8 cellular contexts compared by ENCODE assay signal in genomic region chrX:19455-19827, GRCh38.
A peak's percentile ranks its signal among the peaks of the same experiment; 100 is the strongest.
DNase-seq lines count a peak whose midpoint lies in the region; ATAC-seq and TF ChIP-seq lines count a peak whose summit lies in the region.
"Not testable (repeated sequence)": the region's sequence is repeated elsewhere in the genome, so short reads cannot be mapped to it uniquely, and the experiment has no call there.

No MANE protein-coding gene starts in this region.

- peak overlapping the region; percentile 63 for H3K9ac ChIP-seq in BLaER1

- H3K27ac Mint-ChIP-seq in stimulated activated effector memory CD8-positive, alpha-beta T cell treated with anti-CD3 and anti-CD28 coated beads, Interleukin-12 subunit alpha, Interleukin-12 subunit beta, amount 100 ng/mL, for 72 hours, result not testable (repeated sequence)

- H3K4me1 Mint-ChIP-seq in stimulated activated effector memory CD8-positive, alpha-beta T cell treated with anti-CD3 and anti-CD28 coated beads, Interleukin-12 subunit alpha, Interleukin-12 subunit beta, amount 100 ng/mL, for 72 hours, result not testable (repeated sequence)

- not testable (repeated sequence) for H4K20me1 ChIP-seq in BLaER1

- peak overlapping the region; percentile 73; the same call in 1 of the 2 replicates for H3K4me2 ChIP-seq in BLaER1

- not testable (repeated sequence) for H3K4me1 ChIP-seq in BLaER1; SJSA1 (replicated peaks); right cardiac atrium (ENCODE audit: control insufficient read depth, insufficient read depth, low read length)

- not testable (repeated sequence) for DNase-seq in SJSA1 (ENCODE audit: low read depth in 1 of 2, low spot score in 2 of 2); astrocyte of the cerebellum (ENCODE audit: low read depth); right cardiac atrium; stimulated activated effector memory CD8-positive, alpha-beta T cell treated with anti-CD3 and anti-CD28 coated beads, Interleukin-12 subunit alpha, Interleukin-12 subunit beta, amount 100 ng/mL, for 72 hours (ENCODE audit: low spot score in 2 of 2)

- peak overlapping the region; percentile 62 for H3K4me3 ChIP-seq in BLaER1
- H3K4me3 ChIP-seq in SJSA1, result peak overlapping the region; percentile 42
- peak overlapping the region; percentile 27 for H3K4me3 ChIP-seq in astrocyte of the cerebellum (ENCODE audit: low read depth, low read length)
- H3K4me3 ChIP-seq in right cardiac atrium (ENCODE audit: low read length), result peak overlapping the region; percentile 52

- not testable (repeated sequence) for H3K9me3 ChIP-seq in BLaER1; SJSA1 (replicated peaks); right cardiac atrium (ENCODE audit: control insufficient read depth, low read length)

- ATAC-seq in GM19023 (IDR thresholded peaks at IDR 0.05; ENCODE audit: unreplicated experiment) (peak; percentile 31), GM21825 (IDR thresholded peaks at IDR 0.05; ENCODE audit: unreplicated experiment) (peak; percentile 9), HG03139 (IDR thresholded peaks at IDR 0.05; ENCODE audit: unreplicated experiment) (peak; percentile 22), right cardiac atrium (peak; percentile 63 to 66)
- peak; percentile 58 for ATAC-seq in stimulated activated effector memory CD8-positive, alpha-beta T cell treated with anti-CD3 and anti-CD28 coated beads, Interleukin-12 subunit alpha, Interleukin-12 subunit beta, amount 100 ng/mL, for 72 hours

- H3K4me3 Mint-ChIP-seq in stimulated activated effector memory CD8-positive, alpha-beta T cell treated with anti-CD3 and anti-CD28 coated beads, Interleukin-12 subunit alpha, Interleukin-12 subunit beta, amount 100 ng/mL, for 72 hours, result not testable (repeated sequence)

- intact Hi-C loops in right cardiac atrium (cut with DNase I), result not testable (repeated sequence)

- 0% methylated on average over 7 of the region's 41 CpGs for WGBS in right cardiac atrium

- not testable (repeated sequence) for H3K27me3 ChIP-seq in BLaER1; SJSA1 (replicated peaks); right cardiac atrium (ENCODE audit: control insufficient read depth, insufficient read depth)

- H3K36me3 ChIP-seq in BLaER1, SJSA1: not testable (repeated sequence)

- not testable (repeated sequence) for H3K27ac ChIP-seq in BLaER1; SJSA1; right cardiac atrium (ENCODE audit: low read length)

- in situ Hi-C loops in astrocyte of the cerebellum (cut with HindIII; ENCODE audit: low sequenced_read_pairs), result not testable (repeated sequence)

- TF ChIP-seq CTCF in astrocyte of the cerebellum (IDR thresholded peaks at IDR 0.05; ENCODE audit: low read depth, low read length, missing control alignments), result not testable (repeated sequence)

- H3K36me3 Mint-ChIP-seq in stimulated activated effector memory CD8-positive, alpha-beta T cell treated with anti-CD3 and anti-CD28 coated beads, Interleukin-12 subunit alpha, Interleukin-12 subunit beta, amount 100 ng/mL, for 72 hours, result not testable (repeated sequence)

- H3K9me3 Mint-ChIP-seq in stimulated activated effector memory CD8-positive, alpha-beta T cell treated with anti-CD3 and anti-CD28 coated beads, Interleukin-12 subunit alpha, Interleukin-12 subunit beta, amount 100 ng/mL, for 72 hours, result not testable (repeated sequence)

Comparison
In these comparisons a context has a peak if more than half of its experiments do, and no peak if none do; other contexts are left out.
1. ATAC-seq: peak in every context shown above with its lines; median percentile 64 in right cardiac atrium; 58 in stimulated activated effector memory CD8-positive, alpha-beta T cell treated with anti-CD3 and anti-CD28 coated beads, Interleukin-12 subunit alpha, Interleukin-12 subunit beta, amount 100 ng/mL, for 72 hours; 31 in GM19023; 22 in HG03139; 9 in GM21825.